1 cellular context compared by ENCODE assay signal in the genomic region with DNA sequence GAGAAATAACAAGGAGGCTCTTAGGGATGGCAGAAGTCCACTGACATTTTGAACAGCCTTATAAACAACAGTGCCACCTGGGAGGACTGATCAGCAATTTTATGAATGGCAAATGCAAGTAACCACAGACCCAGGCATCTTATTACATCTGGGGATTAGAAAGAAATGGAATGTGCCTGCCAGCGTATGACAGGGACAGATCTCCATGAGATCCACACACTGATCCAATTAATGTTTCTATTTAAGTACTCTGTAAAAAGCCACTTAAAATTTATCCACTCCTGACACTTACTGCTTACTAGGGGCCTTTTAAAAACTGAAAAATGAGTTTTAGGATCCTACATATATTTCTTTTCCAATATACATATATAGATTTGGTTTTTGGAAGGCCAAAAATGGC.
A peak's percentile ranks its signal among the peaks of the same experiment; 100 is the strongest.
TF ChIP-seq lines count a peak whose summit lies in the region.

No MANE protein-coding gene starts in this region.

TF ChIP-seq in SK-N-SH treated with all-trans-retinoic acid at 6 μM for 48 hours, 23 proteins besides CTCF, POLR2A, EP300 and RAD21 (continued from another document):
- TF ChIP-seq, protein P1, sequence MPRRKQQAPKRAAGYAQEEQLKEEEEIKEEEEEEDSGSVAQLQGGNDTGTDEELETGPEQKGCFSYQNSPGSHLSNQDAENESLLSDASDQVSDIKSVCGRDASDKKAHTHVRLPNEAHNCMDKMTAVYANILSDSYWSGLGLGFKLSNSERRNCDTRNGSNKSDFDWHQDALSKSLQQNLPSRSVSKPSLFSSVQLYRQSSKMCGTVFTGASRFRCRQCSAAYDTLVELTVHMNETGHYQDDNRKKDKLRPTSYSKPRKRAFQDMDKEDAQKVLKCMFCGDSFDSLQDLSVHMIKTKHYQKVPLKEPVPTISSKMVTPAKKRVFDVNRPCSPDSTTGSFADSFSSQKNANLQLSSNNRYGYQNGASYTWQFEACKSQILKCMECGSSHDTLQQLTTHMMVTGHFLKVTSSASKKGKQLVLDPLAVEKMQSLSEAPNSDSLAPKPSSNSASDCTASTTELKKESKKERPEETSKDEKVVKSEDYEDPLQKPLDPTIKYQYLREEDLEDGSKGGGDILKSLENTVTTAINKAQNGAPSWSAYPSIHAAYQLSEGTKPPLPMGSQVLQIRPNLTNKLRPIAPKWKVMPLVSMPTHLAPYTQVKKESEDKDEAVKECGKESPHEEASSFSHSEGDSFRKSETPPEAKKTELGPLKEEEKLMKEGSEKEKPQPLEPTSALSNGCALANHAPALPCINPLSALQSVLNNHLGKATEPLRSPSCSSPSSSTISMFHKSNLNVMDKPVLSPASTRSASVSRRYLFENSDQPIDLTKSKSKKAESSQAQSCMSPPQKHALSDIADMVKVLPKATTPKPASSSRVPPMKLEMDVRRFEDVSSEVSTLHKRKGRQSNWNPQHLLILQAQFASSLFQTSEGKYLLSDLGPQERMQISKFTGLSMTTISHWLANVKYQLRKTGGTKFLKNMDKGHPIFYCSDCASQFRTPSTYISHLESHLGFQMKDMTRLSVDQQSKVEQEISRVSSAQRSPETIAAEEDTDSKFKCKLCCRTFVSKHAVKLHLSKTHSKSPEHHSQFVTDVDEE (CRISPR knock-in tag; IDR thresholded peaks at IDR 0.05): peak; percentile 73; the same call in 1 of the 2 replicates
- peak; percentile 59 for TF ChIP-seq ISL1 (CRISPR knock-in tag; IDR thresholded peaks at IDR 0.05)
